Comparison of ENCODE assay signal across 29 cellular contexts in the genomic region with DNA sequence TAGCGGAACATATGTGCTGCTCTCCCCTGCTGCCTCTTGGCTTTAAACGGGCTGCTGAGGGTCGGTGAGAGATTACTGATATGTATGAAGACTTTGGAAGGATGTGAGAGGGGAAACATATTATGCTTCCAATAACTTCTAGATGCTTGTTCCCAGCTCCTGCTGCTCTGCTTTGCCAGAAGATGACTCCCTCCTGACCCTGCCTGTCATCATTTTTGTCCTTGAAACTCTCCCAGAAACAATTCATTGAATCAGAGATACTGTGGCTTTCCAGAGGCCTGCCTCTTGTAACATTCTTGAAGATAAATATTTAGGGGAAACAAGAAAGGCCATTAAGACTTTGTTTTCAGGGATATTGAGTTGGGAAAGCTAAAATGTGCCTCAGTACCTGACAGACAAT.
"Had no signal": no experiment of that assay in that cellular context is flagged by ENCODE, and none has a peak within 500 bp of the region (broad histone marks: within the 10 kb centered on the region; RNA-seq: fewer than 3 reads in every experiment).

No MANE protein-coding gene starts in this region.

- H3K4me1 ChIP-seq: SJCRH30 had no signal

- DNase-seq: activated CD4-positive, alpha-beta memory T cell treated with anti-CD3 and anti-CD28 coated beads for 36 hours; activated CD4-positive, alpha-beta T cell treated with anti-CD3 and anti-CD28 coated beads for 36 hours; activated CD4-positive, alpha-beta T cell treated with anti-CD3 and anti-CD28 coated beads, Interleukin-2, amount 10 ng/mL, durations not matched to agents 7 days and 5 days; activated CD8-positive, alpha-beta memory T cell treated with anti-CD3 and anti-CD28 coated beads, Interleukin-2, amount 50 U/mL, for 4 hours; activated gamma-delta T cell treated with Interleukin-2 at 50 U/mL for 16 hours; activated naive CD4-positive, alpha-beta T cell treated with anti-CD3 and anti-CD28 coated beads for 36 hours; activated T-cell treated with anti-CD3 and anti-CD28 coated beads for 4 hours; activated T-cell treated with anti-CD3 and anti-CD28 coated beads, Interleukin-2, amount 50 U/mL, for 4 hours; aorta; MM.1S; MV-4-11; NCI-H1092 treated with DMSO at 0.1 percent for 48 hours; NCI-H1417; NCI-H146; NCI-H187; NCI-H2029 treated with DMSO at 0.1 percent for 48 hours; NCI-H226; NCI-H524 treated with DMSO at 0.1 percent for 48 hours; SHP77; SJCRH30; SK-N-SH had no signal

- H3K9ac ChIP-seq: KMS-11, SK-N-SH had no signal

- H3K4me3 Mint-ChIP-seq: activated CD4-positive, alpha-beta memory T cell treated with anti-CD3 and anti-CD28 coated beads for 36 hours; activated CD4-positive, alpha-beta T cell treated with anti-CD3 and anti-CD28 coated beads for 36 hours; activated CD4-positive, alpha-beta T cell treated with anti-CD3 and anti-CD28 coated beads, Interleukin-2, amount 10 ng/mL, durations not matched to agents 7 days and 5 days; activated naive CD4-positive, alpha-beta T cell treated with anti-CD3 and anti-CD28 coated beads for 36 hours; activated T-cell treated with anti-CD3 and anti-CD28 coated beads, Interleukin-2, amount 50 U/mL, for 4 hours; activated T-helper 1 cell treated with anti-CD3 and anti-CD28 coated beads, Interleukin-12 subunit alpha, Interleukin-12 subunit beta, Interleukin-2, Interleukin-4 antibody, amounts not matched to agents 30 ng/mL and 10 ng/mL and 1 ng/mL, durations not matched to agents 14 hours and 24 hours and 36 hours; central memory CD8-positive, alpha-beta T cell; T-helper 1 cell treated with Interleukin-12 subunit alpha and Interleukin-12 subunit beta and Interleukin-4 antibody, amounts not matched to agents 30 μg/mL and 1 μg/mL, for 36 hours; T-helper 2 cell treated with Interferon-gamma antibody and Interleukin-4, amounts not matched to agents 5 μg/mL and 100 μg/mL, for 36 hours; WTC11 had no signal

- H3K4me3 ChIP-seq: cardiac muscle cell, SJCRH30 had no signal

- H3K27me3 Mint-ChIP-seq: activated CD4-positive, alpha-beta memory T cell treated with anti-CD3 and anti-CD28 coated beads for 36 hours; activated CD4-positive, alpha-beta T cell treated with anti-CD3 and anti-CD28 coated beads for 36 hours; activated CD4-positive, alpha-beta T cell treated with anti-CD3 and anti-CD28 coated beads, Interleukin-2, amount 10 ng/mL, durations not matched to agents 7 days and 5 days; central memory CD8-positive, alpha-beta T cell had no signal

- H3K27ac ChIP-seq: cardiac muscle cell, KMS-11, SJCRH30 had no signal

- H3K4me1 Mint-ChIP-seq: activated CD4-positive, alpha-beta T cell treated with anti-CD3 and anti-CD28 coated beads for 36 hours; activated CD4-positive, alpha-beta T cell treated with anti-CD3 and anti-CD28 coated beads, Interleukin-2, amount 10 ng/mL, durations not matched to agents 7 days and 5 days; central memory CD8-positive, alpha-beta T cell; WTC11 had no signal

- H3K4me2 ChIP-seq: KMS-11, SK-N-SH had no signal

- H3K27me3 ChIP-seq: cardiac muscle cell, SJCRH30 had no signal

- H3K9me3 ChIP-seq: SJCRH30, SK-N-SH had no signal

- H3K27ac Mint-ChIP-seq: activated CD4-positive, alpha-beta memory T cell treated with anti-CD3 and anti-CD28 coated beads for 36 hours; activated CD4-positive, alpha-beta T cell treated with anti-CD3 and anti-CD28 coated beads for 36 hours; activated CD4-positive, alpha-beta T cell treated with anti-CD3 and anti-CD28 coated beads, Interleukin-2, amount 10 ng/mL, durations not matched to agents 7 days and 5 days; activated naive CD4-positive, alpha-beta T cell treated with anti-CD3 and anti-CD28 coated beads for 36 hours; activated naive CD4-positive, alpha-beta T cell treated with anti-CD3 and anti-CD28 coated beads, Interleukin-2, amount 50 U/mL, for 72 hours; activated T-helper 1 cell treated with anti-CD3 and anti-CD28 coated beads, Interleukin-12 subunit alpha, Interleukin-12 subunit beta, Interleukin-2, Interleukin-4 antibody, amounts not matched to agents 30 ng/mL and 10 ng/mL and 1 ng/mL, durations not matched to agents 14 hours and 24 hours and 36 hours; T-helper 1 cell treated with Interleukin-12 subunit alpha and Interleukin-12 subunit beta and Interleukin-4 antibody, amounts not matched to agents 30 μg/mL and 1 μg/mL, for 36 hours; T-helper 2 cell treated with Interferon-gamma antibody and Interleukin-4, amounts not matched to agents 5 μg/mL and 100 μg/mL, for 36 hours; WTC11 had no signal

- H3K36me3 ChIP-seq: cardiac muscle cell, SJCRH30 had no signal

- H3K36me3 Mint-ChIP-seq: activated CD4-positive, alpha-beta memory T cell treated with anti-CD3 and anti-CD28 coated beads for 36 hours had no signal
